ENCODE assay signal across 22 cellular contexts in the genomic region with DNA sequence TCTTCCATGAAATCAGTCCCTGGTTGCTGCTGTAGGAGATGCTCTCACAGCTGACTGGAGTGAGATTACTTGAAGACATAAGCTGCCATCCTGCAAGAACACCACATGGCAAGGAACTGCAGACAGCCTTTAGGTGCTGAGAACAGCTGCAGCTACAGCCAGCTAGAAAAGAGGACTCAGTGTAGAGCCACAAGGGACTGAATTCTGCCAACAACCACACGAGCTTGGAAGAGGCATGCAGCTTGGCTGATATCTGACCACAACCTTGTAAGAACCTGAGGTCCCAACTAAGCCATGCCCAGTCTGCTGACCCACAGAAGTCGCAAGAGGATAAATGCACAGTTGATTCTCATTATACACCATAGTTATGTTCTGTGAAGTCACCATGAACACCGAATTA.
DNase-seq lines count a peak whose midpoint lies in the region; ATAC-seq and TF ChIP-seq lines count a peak whose summit lies in the region.
"Had no signal": no experiment of that assay in that cellular context is flagged by ENCODE, and none has a peak within 500 bp of the region (broad histone marks: within the 10 kb centered on the region; RNA-seq: fewer than 3 reads in every experiment).

No MANE protein-coding gene starts in this region.

- no peak overlapping the region for H3K27ac Mint-ChIP-seq in stimulated activated memory B cell treated with anti-CD40 and anti-IgM and Interleukin-4, amounts not matched to agents 10 μg/mL and 1 μg/mL and 100 μg/mL, for 72 hours
- H3K27ac Mint-ChIP-seq: activated naive CD8-positive, alpha-beta T cell treated with anti-CD3 and anti-CD28 coated beads, Interleukin-2, amount 10 ng/mL, durations not matched to agents 7 days and 5 days; B cell; immature natural killer cell; T-helper 1 cell treated with Interleukin-12 subunit alpha and Interleukin-12 subunit beta and Interleukin-4 antibody, amounts not matched to agents 30 μg/mL and 1 μg/mL, for 36 hours had no signal

- H3K9ac ChIP-seq in GM23248 = 0 out of 2 replicates have a peak overlapping the region, but pooled peaks have one; percentile 59
- H3K9ac ChIP-seq in adipocyte (ENCODE audit: low read length) = peak overlapping the region; percentile 65

- H3K4me3 ChIP-seq in GM23248 (peak overlapping the region; percentile 47), adipocyte (ENCODE audit: low read length) (peak overlapping the region; percentile 52), fibroblast of villous mesenchyme (ENCODE audit: low read depth, low read length) (no peak overlapping the region)
- H3K4me3 ChIP-seq: gastroesophageal sphincter, GM12878, testis had no signal

- H3K36me3 ChIP-seq in GM23248 (ENCODE audit: low read depth) (no peaks in the 10 kb centered on the region), adipocyte (ENCODE audit: control insufficient read depth, insufficient read depth, low read length, severe bottlenecking) (no peaks in the 10 kb centered on the region)
- H3K36me3 ChIP-seq: gastroesophageal sphincter had no signal

- no peak overlapping the region for H3K4me3 Mint-ChIP-seq in stimulated activated memory B cell treated with anti-CD40 and anti-IgM and Interleukin-4, amounts not matched to agents 10 μg/mL and 1 μg/mL and 100 μg/mL, for 72 hours
- H3K4me3 Mint-ChIP-seq: activated naive CD8-positive, alpha-beta T cell treated with anti-CD3 and anti-CD28 coated beads, Interleukin-2, amount 10 ng/mL, durations not matched to agents 7 days and 5 days; B cell; immature natural killer cell; T-helper 1 cell treated with Interleukin-12 subunit alpha and Interleukin-12 subunit beta and Interleukin-4 antibody, amounts not matched to agents 30 μg/mL and 1 μg/mL, for 36 hours had no signal

- WGBS in GM23248 (ENCODE audit: low coverage in 1 of 2, low lambda C conversion rate in 2 of 2, missing lambda C conversion rate in 2 of 2), 2 experiments = 6 to 8% methylated on average over 3 of the region's 3 CpGs

- intact Hi-C loops in head of caudate nucleus (cut with DNase I) = no loop called here

- TF ChIP-seq CTCF in fibroblast of villous mesenchyme (IDR thresholded peaks at IDR 0.05; ENCODE audit: insufficient read depth, low read depth, low read length) = no peak

- no peaks in the 10 kb centered on the region for H3K9me2 ChIP-seq in GM23248 (ENCODE audit: insufficient read depth)

- H3K27me3 ChIP-seq in GM23248 (replicated peaks; ENCODE audit: insufficient read depth) = no peaks in the 10 kb centered on the region
- no peaks in the 10 kb centered on the region for H3K27me3 ChIP-seq in adipocyte (replicated peaks; ENCODE audit: control insufficient read depth, insufficient read depth, low read length)
- H3K27me3 ChIP-seq: gastroesophageal sphincter, testis had no signal

- ATAC-seq in HG03457 (IDR thresholded peaks at IDR 0.05; ENCODE audit: unreplicated experiment) = no peak
- ATAC-seq in stimulated activated memory B cell treated with anti-CD40 and anti-IgM and Interleukin-4, amounts not matched to agents 10 μg/mL and 1 μg/mL and 100 μg/mL, for 72 hours = no peak
- ATAC-seq: GM12878 had no signal

- peaks cover 50% of the 10 kb centered on the region for H3F3A ChIP-seq in GM23248 (ENCODE audit: insufficient read depth)

- H3K9me3 Mint-ChIP-seq in stimulated activated memory B cell treated with anti-CD40 and anti-IgM and Interleukin-4, amounts not matched to agents 10 μg/mL and 1 μg/mL and 100 μg/mL, for 72 hours = peaks cover 6% of the 10 kb centered on the region
- H3K9me3 Mint-ChIP-seq: immature natural killer cell; T-helper 1 cell treated with Interleukin-12 subunit alpha and Interleukin-12 subunit beta and Interleukin-4 antibody, amounts not matched to agents 30 μg/mL and 1 μg/mL, for 36 hours had no signal

- no peaks in the 10 kb centered on the region for H3K79me2 ChIP-seq in GM23248 (ENCODE audit: insufficient read depth)

- no peak overlapping the region for H2AFZ ChIP-seq in GM23248

- H3K4me1 ChIP-seq in GM23248 (ENCODE audit: insufficient read depth) (peaks cover 54% of the 10 kb centered on the region), adipocyte (ENCODE audit: control insufficient read depth, insufficient read depth, low read length) (peaks cover 60% of the 10 kb centered on the region)

- H3K4me2 ChIP-seq in GM23248 (ENCODE audit: unreplicated experiment) = peak overlapping the region; percentile 74

- DNase-seq in A172 (ENCODE audit: low spot score) (peak; percentile 78), GM23248 (peak; percentile 81), adipocyte (ENCODE audit: low read depth) (peak; percentile 74), fibroblast of villous mesenchyme (ENCODE audit: low read depth) (peak; percentile 93), head of caudate nucleus (no peak)
- DNase-seq in activated T-cell treated with anti-CD3 and anti-CD28 coated beads, Interleukin-2, amount 50 U/mL, for 1 hour = no peak
- DNase-seq: activated CD4-positive, alpha-beta T cell treated with anti-CD3 and anti-CD28 coated beads for 1 hour; activated naive CD8-positive, alpha-beta T cell treated with anti-CD3 and anti-CD28 coated beads, Interleukin-2, amount 10 ng/mL, durations not matched to agents 7 days and 5 days; activated T-cell treated with anti-CD3 and anti-CD28 coated beads for 4 hours; immature natural killer cell; KG1; NCI-H1417 treated with DMSO at 0.1 percent for 48 hours; NCI-H510A; occipital lobe; stimulated activated CD4-positive, alpha-beta T cell treated with anti-CD3 and anti-CD28 coated beads, Interleukin-15, amount 100 ng/mL, for 24 hours; testis had no signal

- in situ Hi-C loops in GM23248 (cut with MboI) = no loop called here

- no peaks in the 10 kb centered on the region for H3K4me1 Mint-ChIP-seq in stimulated activated memory B cell treated with anti-CD40 and anti-IgM and Interleukin-4, amounts not matched to agents 10 μg/mL and 1 μg/mL and 100 μg/mL, for 72 hours
- H3K4me1 Mint-ChIP-seq: activated naive CD8-positive, alpha-beta T cell treated with anti-CD3 and anti-CD28 coated beads, Interleukin-2, amount 10 ng/mL, durations not matched to agents 7 days and 5 days; B cell; immature natural killer cell had no signal

- H3K9me3 ChIP-seq in GM23248 (ENCODE audit: low read depth) (no peaks in the 10 kb centered on the region), adipocyte (ENCODE audit: control insufficient read depth, low read length) (no peaks in the 10 kb centered on the region)
- H3K9me3 ChIP-seq: gastroesophageal sphincter, testis had no signal

- H3K36me3 Mint-ChIP-seq in stimulated activated memory B cell treated with anti-CD40 and anti-IgM and Interleukin-4, amounts not matched to agents 10 μg/mL and 1 μg/mL and 100 μg/mL, for 72 hours = no peaks in the 10 kb centered on the region
- H3K36me3 Mint-ChIP-seq: activated naive CD8-positive, alpha-beta T cell treated with anti-CD3 and anti-CD28 coated beads, Interleukin-2, amount 10 ng/mL, durations not matched to agents 7 days and 5 days; immature natural killer cell had no signal

- peak overlapping the region; percentile 87 for H3K27ac ChIP-seq in GM23248
- H3K27ac ChIP-seq: testis had no signal

- no peaks in the 10 kb centered on the region for H3K27me3 Mint-ChIP-seq in stimulated activated memory B cell treated with anti-CD40 and anti-IgM and Interleukin-4, amounts not matched to agents 10 μg/mL and 1 μg/mL and 100 μg/mL, for 72 hours

- H4K20me1 ChIP-seq in GM23248 (ENCODE audit: insufficient read depth) = no peaks in the 10 kb centered on the region

Comparison
In these comparisons a context has a peak if more than half of its experiments do, and no peak if none do; other contexts are left out.
1. DNase-seq: peak in A172 (single experiment), GM23248 (single experiment), adipocyte (single experiment) and fibroblast of villous mesenchyme (single experiment); none in head of caudate nucleus (0 of 42) and activated T-cell treated with anti-CD3 and anti-CD28 coated beads, Interleukin-2, amount 50 U/mL, for 1 hour (single experiment).